In the genomic region with DNA sequence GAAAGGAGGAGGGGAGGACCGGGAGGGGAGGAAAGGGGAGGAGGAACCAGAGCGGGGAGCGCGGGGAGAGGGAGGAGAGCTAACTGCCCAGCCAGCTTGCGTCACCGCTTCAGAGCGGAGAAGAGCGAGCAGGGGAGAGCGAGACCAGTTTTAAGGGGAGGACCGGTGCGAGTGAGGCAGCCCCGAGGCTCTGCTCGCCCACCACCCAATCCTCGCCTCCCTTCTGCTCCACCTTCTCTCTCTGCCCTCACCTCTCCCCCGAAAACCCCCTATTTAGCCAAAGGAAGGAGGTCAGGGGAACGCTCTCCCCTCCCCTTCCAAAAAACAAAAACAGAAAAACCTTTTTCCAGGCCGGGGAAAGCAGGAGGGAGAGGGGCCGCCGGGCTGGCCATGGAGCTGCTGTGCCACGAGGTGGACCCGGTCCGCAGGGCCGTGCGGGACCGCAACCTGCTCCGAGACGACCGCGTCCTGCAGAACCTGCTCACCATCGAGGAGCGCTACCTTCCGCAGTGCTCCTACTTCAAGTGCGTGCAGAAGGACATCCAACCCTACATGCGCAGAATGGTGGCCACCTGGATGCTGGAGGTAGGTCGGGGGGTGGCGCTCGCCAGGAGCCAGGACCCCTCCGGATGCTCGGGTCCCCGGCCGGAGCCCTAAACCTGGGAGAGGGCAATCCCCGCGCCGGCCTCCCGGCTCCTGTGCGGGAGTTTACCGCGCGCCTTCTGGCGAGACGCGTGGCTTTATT, we compare ENCODE assay signal across 8 cellular contexts. TPM values are rescaled to one million over a fixed set of nuclear protein-coding genes. Genes with fewer than 3 reads are reported as not detected.
DNase-seq lines count a peak whose midpoint lies in the region; ATAC-seq and TF ChIP-seq lines count a peak whose summit lies in the region.

Gene CCND2 (plus strand): TSS at position 112 of the 745 bp plus-strand sequence. CDS start 279 bp downstream, at position 391.

- H3K9me3 Mint-ChIP-seq in CD4-positive, alpha-beta T cell = no peaks in the 10 kb centered on the region
- peaks cover 0 to 2% (median 0%) of the 10 kb centered on the region in 11 donors for H3K9me3 Mint-ChIP-seq in naive thymus-derived CD4-positive, alpha-beta T cell

- ATAC-seq in CD4-positive, alpha-beta T cell (ENCODE audit: poor library complexity) = peak; percentile 11
- ATAC-seq in GM21529 (IDR thresholded peaks at IDR 0.05; ENCODE audit: unreplicated experiment) = peak; percentile 30
- peak; percentile 14 for ATAC-seq in naive thymus-derived CD4-positive, alpha-beta T cell
- peak; percentile 31 for ATAC-seq in stimulated activated naive CD8-positive, alpha-beta T cell treated with anti-CD3 and anti-CD28 coated beads, Interleukin-15, Interleukin-2, amounts not matched to agents 100 U/mL and 50 U/mL, for 24 hours

- H3K27ac Mint-ChIP-seq in CD4-positive, alpha-beta T cell = peak within 1 kb of the TSS; percentile 99
- peak within 1 kb of the TSS; percentile 91 to 100 (median 98) for H3K27ac Mint-ChIP-seq in naive thymus-derived CD4-positive, alpha-beta T cell

- H3K27me3 Mint-ChIP-seq in CD4-positive, alpha-beta T cell = peaks cover 2% of the 10 kb centered on the region
- H3K27me3 Mint-ChIP-seq in naive thymus-derived CD4-positive, alpha-beta T cell = peaks cover 0 to 4% (median 0%) of the 10 kb centered on the region in 5 donors

- H3K4me1 ChIP-seq in naive thymus-derived CD4-positive, alpha-beta T cell (ENCODE audit: control insufficient read depth in 2 of 2, insufficient read depth in 2 of 2, low read length in 2 of 2) = peaks cover 24 to 38% of the 10 kb centered on the region in 2 donors

- peaks cover 4 to 35% (median 18%) of the 10 kb centered on the region in 3 experiments for H3K36me3 ChIP-seq in naive thymus-derived CD4-positive, alpha-beta T cell (ENCODE audit: control insufficient read depth in 2 of 3, insufficient read depth in 3 of 3, low read length in 3 of 3)

- intact Hi-C loops in CD4-positive, alpha-beta T cell (cut with DNase I, micrococcal nuclease) = loop anchor here (10.0 kb wide), 1 partner anchor 309 kb away; no protein-coding TSS in a partner anchor
- intact Hi-C loops in naive thymus-derived CD4-positive, alpha-beta T cell (cut with micrococcal nuclease) = loop anchor here in 1 of 2 donors (1.0 to 5.0 kb wide), 2 partner anchors 131 to 522 kb away; partner anchors contain the start of gene CRACR2A

- peak; percentile 53 to 70 (median 62) for DNase-seq in CD4-positive, alpha-beta T cell
- DNase-seq in NCI-H82 (lab: John Stamatoyannopoulos, UW) = peak; percentile 99
- DNase-seq in activated T-helper 9 cell treated with anti-CD3 and anti-CD28 coated beads, Interleukin-2, amount 50 U/mL, for 16 hours (ENCODE audit: low read depth) = peak; percentile 72
- peak; percentile 88 for DNase-seq in fibroblast of pulmonary artery (ENCODE audit: low read depth)
- peak; percentile 48 to 77 (median 53) for DNase-seq in naive thymus-derived CD4-positive, alpha-beta T cell
- peak; percentile 85 for DNase-seq in stimulated activated naive CD8-positive, alpha-beta T cell treated with anti-CD3 and anti-CD28 coated beads, Interleukin-15, Interleukin-2, amounts not matched to agents 100 U/mL and 50 U/mL, for 24 hours
- DNase-seq in NCI-H1694 treated with DMSO at 0.1 percent for 48 hours (lab: John Stamatoyannopoulos, UW) = no peak

- CTCF ChIA-PET in CD4-positive, alpha-beta T cell (lab: Charles Lee) = interaction anchor here (1.4 kb wide), 2 partner anchors 130 to 166 kb away, joined by 3 to 6 read pairs; no protein-coding TSS in a partner anchor
- CTCF ChIA-PET in naive thymus-derived CD4-positive, alpha-beta T cell (lab: Charles Lee) = interaction anchor here (0.6 to 6.0 kb wide), 4 partner anchors 271 to 501 kb away, joined by 3 to 55 read pairs (median 3); no protein-coding TSS in a partner anchor

- peaks cover 75% of the 10 kb centered on the region for H3K36me3 Mint-ChIP-seq in CD4-positive, alpha-beta T cell (ENCODE audit: low read depth)
- peaks cover 4 to 39% (median 9%) of the 10 kb centered on the region in 5 donors for H3K36me3 Mint-ChIP-seq in naive thymus-derived CD4-positive, alpha-beta T cell

- H3K4me3 Mint-ChIP-seq in CD4-positive, alpha-beta T cell = peak within 1 kb of the TSS; percentile 96
- peak within 1 kb of the TSS; percentile 89 to 99 (median 96) for H3K4me3 Mint-ChIP-seq in naive thymus-derived CD4-positive, alpha-beta T cell

- H3K9me3 ChIP-seq in CD4-positive, alpha-beta T cell (ENCODE audit: control insufficient read depth, low read length) = no peaks in the 10 kb centered on the region
- no peaks in the 10 kb centered on the region for H3K9me3 ChIP-seq in naive thymus-derived CD4-positive, alpha-beta T cell (ENCODE audit: control insufficient read depth in 2 of 3, low read length in 3 of 3)

- H3K27ac ChIP-seq in CD4-positive, alpha-beta T cell (ENCODE audit: low read depth, low read length) = peak within 1 kb of the TSS; percentile 82
- peak within 1 kb of the TSS; percentile 97 for H3K27ac ChIP-seq in naive thymus-derived CD4-positive, alpha-beta T cell (ENCODE audit: low read depth, low read length)

- peaks cover 49% of the 10 kb centered on the region for H3K4me1 Mint-ChIP-seq in CD4-positive, alpha-beta T cell (ENCODE audit: low read depth)
- H3K4me1 Mint-ChIP-seq in naive thymus-derived CD4-positive, alpha-beta T cell = peaks cover 24 to 42% (median 38%) of the 10 kb centered on the region in 7 donors

- H3K4me3 ChIP-seq in fibroblast of pulmonary artery (replicated peaks; ENCODE audit: low read depth, low read length) = peak within 1 kb of the TSS; percentile 76
- H3K4me3 ChIP-seq in naive thymus-derived CD4-positive, alpha-beta T cell (ENCODE audit: low read length) = peak within 1 kb of the TSS; percentile 85

- TF ChIP-seq CTCF in CD4-positive, alpha-beta T cell (IDR thresholded peaks at IDR 0.05) = no peak
- no peak for TF ChIP-seq CTCF in fibroblast of pulmonary artery (IDR thresholded peaks at IDR 0.05; ENCODE audit: low read length, missing control alignments)

- no peaks in the 10 kb centered on the region for H3K27me3 ChIP-seq in CD4-positive, alpha-beta T cell (ENCODE audit: control insufficient read depth, insufficient read depth, low read length)
- H3K27me3 ChIP-seq in naive thymus-derived CD4-positive, alpha-beta T cell (ENCODE audit: control insufficient read depth in 2 of 2, insufficient read depth in 2 of 2, low read length in 2 of 2) = no peaks in the 10 kb centered on the region

- POLR2A ChIA-PET in CD4-positive, alpha-beta T cell (lab: Charles Lee) = interaction anchor here (0.7 to 10.1 kb wide), 16 partner anchors 15 to 401 kb away, joined by 3 to 113 read pairs (median 4); partner anchors contain the start of genes AKAP3, NDUFA9 and PARP11
- POLR2A ChIA-PET in naive thymus-derived CD4-positive, alpha-beta T cell (lab: Charles Lee) = interaction anchor here (0.8 to 3.6 kb wide), 14 partner anchors 14 to 520 kb away, joined by 3 to 44 read pairs (median 4); partner anchors contain the start of gene PARP11

RNA-seq across cellular contexts. Expression of gene CCND2, which starts in this region (rescaled TPM):
- 100 to 1,000 TPM; 159 to 163 TPM for total RNA-seq in CD4-positive, alpha-beta T cell
- 100 to 1,000 TPM in 3 of 5 experiments, 10 to 100 TPM in 2; 95.7 to 659 (median 125) TPM for total RNA-seq in naive thymus-derived CD4-positive, alpha-beta T cell
- polyA plus RNA-seq in naive thymus-derived CD4-positive, alpha-beta T cell = 10 to 100 TPM; 57.3 to 65.1 TPM
